In the genomic region with DNA sequence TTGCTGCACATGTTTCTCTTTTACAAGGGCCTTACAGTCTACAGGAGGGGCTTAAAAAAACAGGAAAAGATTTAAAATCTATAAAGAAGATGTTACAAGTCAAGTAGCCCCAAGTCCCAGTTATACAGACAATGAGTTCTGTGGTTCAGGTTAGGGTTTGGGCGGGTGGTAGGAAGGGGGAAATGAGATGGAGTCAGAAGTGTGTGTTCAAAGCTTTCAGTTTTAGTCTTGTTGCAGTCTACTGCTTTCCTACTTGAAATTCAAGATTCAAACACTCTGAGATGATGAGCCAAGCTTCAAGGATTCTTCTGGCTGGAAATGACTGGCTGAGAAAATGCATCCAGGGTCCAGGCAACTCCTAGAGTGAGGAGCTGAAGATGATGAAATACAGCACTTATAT, we compare ENCODE assay signal across 23 cellular contexts.
"Had no signal": no experiment of that assay in that cellular context is flagged by ENCODE, and none has a peak within 500 bp of the region (broad histone marks: within the 10 kb centered on the region; RNA-seq: fewer than 3 reads in every experiment).

No MANE protein-coding gene starts in this region.

- ATAC-seq: T-cell had no signal

- DNase-seq: KBM-7; MV-4-11; NCI-H1048; NCI-H1105; NCI-H1417; NCI-H1436 treated with DMSO at 0.1 percent for 48 hours; NCI-H1694; NCI-H187 treated with DMSO at 0.1 percent for 48 hours; NCI-H2029 treated with DMSO at 0.1 percent for 48 hours; NCI-H2171; NCI-H226; NCI-H446; NCI-H510A; NCI-H524 treated with DMSO at 0.1 percent for 48 hours; NCI-H69; NCI-H774; NK-92 treated with Interleukin-12 subunit alpha and Interleukin-12 subunit beta, amount 100 ng/mL, for 24 hours; Right ventricle myocardium superior; RPMI8226; SIG-M5; SK-N-SH; SW 1271; T-cell had no signal

- H3K9me3 ChIP-seq: SK-N-SH had no signal
